Comparison of ENCODE assay signal across 11 cellular contexts in the genomic region with DNA sequence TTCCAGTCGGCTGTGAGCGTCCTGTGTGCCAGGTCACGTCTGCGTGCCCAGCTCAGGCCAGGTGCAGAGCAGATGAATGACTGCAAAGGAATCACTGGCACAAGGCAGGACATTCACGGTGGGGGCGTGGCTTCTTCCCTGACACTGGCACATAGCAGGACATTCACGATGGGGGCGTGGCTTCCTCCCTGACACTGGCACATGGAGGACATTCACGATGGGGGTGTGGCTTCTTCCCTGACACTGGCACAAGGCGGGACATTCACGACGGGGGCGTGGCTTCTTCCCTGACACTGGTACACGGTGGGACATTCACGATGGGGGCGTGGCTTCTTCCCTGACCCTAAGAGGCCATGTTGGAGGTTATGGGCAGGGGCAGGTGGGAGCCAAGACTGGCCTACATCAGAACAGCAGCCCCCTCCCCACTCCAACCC.
DNase-seq lines count a peak whose midpoint lies in the region; ATAC-seq, FAIRE-seq and TF ChIP-seq lines count a peak whose summit lies in the region.
"Had no signal": no experiment of that assay in that cellular context is flagged by ENCODE, and none has a peak within 500 bp of the region (broad histone marks: within the 10 kb centered on the region; RNA-seq: fewer than 3 reads in every experiment).

No MANE protein-coding gene starts in this region.

- no peaks in the 10 kb centered on the region for H4K20me1 ChIP-seq in PC-3 (ENCODE audit: low read length)

- intact Hi-C loops in PC-3 (cut with micrococcal nuclease) = no loop called here
- intact Hi-C loops in spleen (cut with DNase I; ENCODE audit: low total_unique reads) = no loop called here
- intact Hi-C loops in left cardiac atrium (cut with DNase I) = no loop called here

- FAIRE-seq in small intestine (lab: Jason Lieb, UNC) = no peak

- no peak overlapping the region for H3K4me2 ChIP-seq in PC-3 (ENCODE audit: low read length)

- H3K27ac ChIP-seq in PC-3 (ENCODE audit: low read length) (no peak overlapping the region), small intestine (ENCODE audit: low read depth in 1 of 2, low read length in 1 of 2) (no peak overlapping the region), spleen (no peak overlapping the region)
- H3K27ac ChIP-seq: right lobe of liver had no signal

- CTCF ChIA-PET in PC-3 (lab: Charles Lee) = no interaction called here

- peak; percentile 14 for DNase-seq in NCI-H2029 (lab: John Stamatoyannopoulos, UW)
- DNase-seq in NCI-H2029 treated with DMSO at 0.1 percent for 48 hours (lab: John Stamatoyannopoulos, UW) = no peak
- DNase-seq in PC-3 = peak; percentile 71
- peak; percentile 72 for DNase-seq in ecto neural progenitor cell (ENCODE audit: low spot score)
- peak; percentile 64 for DNase-seq in small intestine
- DNase-seq in spleen = no peak
- no peak for DNase-seq in HuH-7.5 (ENCODE audit: low spot score)
- no peak for DNase-seq in left cardiac atrium
- DNase-seq: glutamatergic neuron, NCI-H510A treated with DMSO at 0.1 percent for 48 hours, right lobe of liver had no signal

- no peak overlapping the region for H3K4me3 ChIP-seq in PC-3 (ENCODE audit: low read length)
- H3K4me3 ChIP-seq in small intestine (ENCODE audit: low read depth in 1 of 2, low read length in 2 of 2) = no peak overlapping the region
- H3K4me3 ChIP-seq in spleen = no peak overlapping the region
- H3K4me3 ChIP-seq: right lobe of liver had no signal

- BruUV-seq in PC-3 (replicated peaks; lab: Mats Ljungman, UMichigan) = no TSS peak

- no peaks in the 10 kb centered on the region for H3K4me1 ChIP-seq in PC-3 (ENCODE audit: insufficient read depth, low read length)
- H3K4me1 ChIP-seq in small intestine (ENCODE audit: control insufficient read depth in 2 of 2, insufficient read depth in 1 of 2, low read depth in 1 of 2, low read length in 1 of 2) = no peaks in the 10 kb centered on the region
- H3K4me1 ChIP-seq in spleen = peaks cover 0 to 9% (median 0%) of the 10 kb centered on the region in 6 donors
- H3K4me1 ChIP-seq: right lobe of liver had no signal

- H3K36me3 ChIP-seq in PC-3 (ENCODE audit: low read depth, low read length) (no peaks in the 10 kb centered on the region), small intestine (ENCODE audit: control insufficient read depth in 2 of 2, insufficient read depth in 2 of 2, low read length in 2 of 2) (no peaks in the 10 kb centered on the region), spleen (no peaks in the 10 kb centered on the region)
- H3K36me3 ChIP-seq: right lobe of liver had no signal

- TF ChIP-seq CTCF in PC-3 (conservative IDR thresholded peaks at IDR 0.05; ENCODE audit: low read depth, low read length) (no peak), spleen (IDR thresholded peaks at IDR 0.05 in 8 of 11, conservative IDR thresholded peaks at IDR 0.05 in 3 of 11) (no peak)

- no peaks in the 10 kb centered on the region for H3K9me2 ChIP-seq in PC-3 (replicated peaks; ENCODE audit: low read length)

- WGBS in small intestine, 3 donors = 22 to 42% (median 30%) methylated on average over 16 of the region's 16 CpGs
- WGBS in spleen, 5 donors = 48 to 66% (median 51%) methylated on average over 12 to 16 of the region's 16 CpGs

- 0 out of 2 replicates have a peak overlapping the region, but pooled peaks have one; percentile 26 for H2AFZ ChIP-seq in PC-3 (ENCODE audit: low read length)

- H3F3A ChIP-seq in PC-3 (ENCODE audit: low read length, unreplicated experiment) = no peaks in the 10 kb centered on the region

- no peak overlapping the region for H3K9ac ChIP-seq in PC-3 (ENCODE audit: low read length)

- H3K79me2 ChIP-seq in PC-3 (ENCODE audit: low read length) = no peaks in the 10 kb centered on the region

- H3K27me3 ChIP-seq in PC-3 (ENCODE audit: low read length) (0 out of 2 replicates have a peak, but pooled peaks cover 11% of the 10 kb centered on the region), small intestine (ENCODE audit: control insufficient read depth in 2 of 2, insufficient read depth in 2 of 2, low read length in 2 of 2) (peaks cover 0 to 3% of the 10 kb centered on the region in 2 donors), spleen (replicated peaks in 1 of 7) (peaks cover 0 to 19% (median 0%) of the 10 kb centered on the region in 7 donors)
- H3K27me3 ChIP-seq: right lobe of liver had no signal

- TF ChIP-seq POLR2A in spleen (IDR thresholded peaks at IDR 0.05) = no peak

- peak; percentile 89 for ATAC-seq in PC-3
- ATAC-seq in left cardiac atrium = no peak

- H3K9me3 ChIP-seq in PC-3 (ENCODE audit: low read length) = no peaks in the 10 kb centered on the region
- H3K9me3 ChIP-seq in small intestine (ENCODE audit: control insufficient read depth, low read depth) = no peaks in the 10 kb centered on the region
- H3K9me3 ChIP-seq in spleen = peaks cover 0 to 12% (median 4%) of the 10 kb centered on the region in 8 donors
- H3K9me3 ChIP-seq: right lobe of liver had no signal

- POLR2A ChIA-PET in PC-3 (lab: Charles Lee; ENCODE audit: unreplicated experiment) = no interaction called here

Comparison
In these comparisons a context has a peak if more than half of its experiments do, and no peak if none do; other contexts are left out.
1. DNase-seq: peak in NCI-H2029 (single experiment), PC-3 (single experiment), ecto neural progenitor cell (single experiment) and small intestine (single experiment); none in NCI-H2029 treated with DMSO at 0.1 percent for 48 hours (single experiment), spleen (single experiment), HuH-7.5 (single experiment) and left cardiac atrium (single experiment).